In the genomic region with DNA sequence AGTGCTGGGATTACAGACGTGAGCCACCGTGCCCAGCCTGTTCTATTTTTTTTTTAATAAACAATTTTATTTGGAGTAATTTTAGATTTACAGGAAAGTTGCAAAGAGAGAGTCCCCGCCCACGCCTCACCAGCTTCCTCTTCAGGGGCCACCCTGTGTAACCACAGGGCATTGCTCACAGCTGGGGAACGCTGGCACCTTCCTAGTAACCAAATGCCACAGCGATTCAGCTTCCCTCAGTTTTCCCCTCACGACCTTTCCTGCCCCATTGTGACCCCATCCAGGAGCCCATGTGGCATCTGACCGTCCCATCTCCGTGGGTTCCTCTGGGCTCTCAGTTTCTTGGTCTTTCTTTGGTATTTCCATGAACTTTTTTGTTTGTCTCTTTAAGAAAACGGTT, we compare ENCODE assay signal across 9 cellular contexts.
A peak's percentile ranks its signal among the peaks of the same experiment; 100 is the strongest.
DNase-seq lines count a peak whose midpoint lies in the region; ATAC-seq and TF ChIP-seq lines count a peak whose summit lies in the region.
"Had no signal": no experiment of that assay in that cellular context is flagged by ENCODE, and none has a peak within 500 bp of the region (broad histone marks: within the 10 kb centered on the region; RNA-seq: fewer than 3 reads in every experiment).

No MANE protein-coding gene starts in this region.

- H3K36me3 Mint-ChIP-seq in activated naive CD4-positive, alpha-beta T cell treated with anti-CD3 and anti-CD28 coated beads, Interleukin-2, amount 10 ng/mL, durations not matched to agents 7 days and 5 days = peaks cover 1% of the 10 kb centered on the region
- H3K36me3 Mint-ChIP-seq in memory B cell = peaks cover 4% of the 10 kb centered on the region

- H3K27ac Mint-ChIP-seq in activated naive CD4-positive, alpha-beta T cell treated with anti-CD3 and anti-CD28 coated beads, Interleukin-2, amount 10 ng/mL, durations not matched to agents 7 days and 5 days = peak overlapping the region; percentile 99
- H3K27ac Mint-ChIP-seq in memory B cell = peak overlapping the region; percentile 92

- H3K4me3 Mint-ChIP-seq in activated naive CD4-positive, alpha-beta T cell treated with anti-CD3 and anti-CD28 coated beads, Interleukin-2, amount 10 ng/mL, durations not matched to agents 7 days and 5 days = peak overlapping the region; percentile 60
- peak overlapping the region; percentile 77 for H3K4me3 Mint-ChIP-seq in memory B cell

- peaks cover 7% of the 10 kb centered on the region for H3K9me3 Mint-ChIP-seq in activated naive CD4-positive, alpha-beta T cell treated with anti-CD3 and anti-CD28 coated beads, Interleukin-2, amount 10 ng/mL, durations not matched to agents 7 days and 5 days
- no peaks in the 10 kb centered on the region for H3K9me3 Mint-ChIP-seq in memory B cell

- DNase-seq in GF-D8 (lab: John Stamatoyannopoulos, UW) = peak; percentile 81
- peak; percentile 72 for DNase-seq in activated naive CD4-positive, alpha-beta T cell treated with anti-CD3 and anti-CD28 coated beads, Interleukin-2, amount 10 ng/mL, durations not matched to agents 7 days and 5 days
- no peak for DNase-seq in memory B cell (ENCODE audit: low spot score in 2 of 2)
- peak; percentile 56 for DNase-seq in stromal cell of bone marrow (ENCODE audit: low read depth)
- DNase-seq in islet precursor cell = no peak

- CTCF ChIA-PET in activated naive CD4-positive, alpha-beta T cell treated with anti-CD3 and anti-CD28 coated beads, Interleukin-2, amount 10 ng/mL, durations not matched to agents 7 days and 5 days (lab: Charles Lee) = interaction anchor here (0.7 to 7.8 kb wide), 7 partner anchors 8 to 226 kb away, joined by 3 to 48 read pairs (median 4); no protein-coding TSS in a partner anchor

- ATAC-seq in SK-N-SH treated with all-trans-retinoic acid at 6 μM for 48 hours (peak; percentile 40; the same call in 1 of the 3 replicates), memory B cell (ENCODE audit: low read depth) (peak; percentile 37), HG03469 (IDR thresholded peaks at IDR 0.05; ENCODE audit: unreplicated experiment) (no peak), HG03025 (IDR thresholded peaks at IDR 0.05; ENCODE audit: low FRiP score, unreplicated experiment) (no peak)
- ATAC-seq: gastrocnemius medialis had no signal

- peaks cover 13% of the 10 kb centered on the region for H3K27me3 Mint-ChIP-seq in activated naive CD4-positive, alpha-beta T cell treated with anti-CD3 and anti-CD28 coated beads, Interleukin-2, amount 10 ng/mL, durations not matched to agents 7 days and 5 days
- no peaks in the 10 kb centered on the region for H3K27me3 Mint-ChIP-seq in memory B cell

- H3K4me1 Mint-ChIP-seq in activated naive CD4-positive, alpha-beta T cell treated with anti-CD3 and anti-CD28 coated beads, Interleukin-2, amount 10 ng/mL, durations not matched to agents 7 days and 5 days = peaks cover 68% of the 10 kb centered on the region
- peaks cover 53% of the 10 kb centered on the region for H3K4me1 Mint-ChIP-seq in memory B cell

TF ChIP-seq in SK-N-SH treated with all-trans-retinoic acid at 6 μM for 48 hours, 23 proteins besides CTCF, POLR2A, EP300 and RAD21:
- no peak for TF ChIP-seq ISL1 (CRISPR knock-in tag; IDR thresholded peaks at IDR 0.05)
- TF ChIP-seq ZNF8 (CRISPR knock-in tag; IDR thresholded peaks at IDR 0.05) = no peak
- no peak for TF ChIP-seq ZFP3 (CRISPR knock-in tag; IDR thresholded peaks at IDR 0.05)
- TF ChIP-seq TCF4 (CRISPR knock-in tag; IDR thresholded peaks at IDR 0.05; ENCODE audit: borderline replicate concordance) = no peak
- TF ChIP-seq RARB (CRISPR knock-in tag; IDR thresholded peaks at IDR 0.05) = no peak
- no peak for TF ChIP-seq ZFP30 (CRISPR knock-in tag; IDR thresholded peaks at IDR 0.05)
- TF ChIP-seq, protein P1, sequence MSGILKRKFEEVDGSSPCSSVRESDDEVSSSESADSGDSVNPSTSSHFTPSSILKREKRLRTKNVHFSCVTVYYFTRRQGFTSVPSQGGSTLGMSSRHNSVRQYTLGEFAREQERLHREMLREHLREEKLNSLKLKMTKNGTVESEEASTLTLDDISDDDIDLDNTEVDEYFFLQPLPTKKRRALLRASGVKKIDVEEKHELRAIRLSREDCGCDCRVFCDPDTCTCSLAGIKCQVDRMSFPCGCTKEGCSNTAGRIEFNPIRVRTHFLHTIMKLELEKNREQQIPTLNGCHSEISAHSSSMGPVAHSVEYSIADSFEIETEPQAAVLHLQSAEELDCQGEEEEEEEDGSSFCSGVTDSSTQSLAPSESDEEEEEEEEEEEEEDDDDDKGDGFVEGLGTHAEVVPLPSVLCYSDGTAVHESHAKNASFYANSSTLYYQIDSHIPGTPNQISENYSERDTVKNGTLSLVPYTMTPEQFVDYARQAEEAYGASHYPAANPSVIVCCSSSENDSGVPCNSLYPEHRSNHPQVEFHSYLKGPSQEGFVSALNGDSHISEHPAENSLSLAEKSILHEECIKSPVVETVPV (CRISPR knock-in tag; IDR thresholded peaks at IDR 0.05) = no peak
- TF ChIP-seq BACH2 (CRISPR knock-in tag; IDR thresholded peaks at IDR 0.05; ENCODE audit: borderline replicate concordance) = no peak
- TF ChIP-seq POU6F1 (CRISPR knock-in tag; IDR thresholded peaks at IDR 0.05; ENCODE audit: borderline replicate concordance, low read depth) = no peak
- TF ChIP-seq ESRRG (CRISPR knock-in tag; IDR thresholded peaks at IDR 0.05) = no peak
- TF ChIP-seq ZC3H10 (CRISPR knock-in tag; IDR thresholded peaks at IDR 0.05) = no peak
- TF ChIP-seq TOX (CRISPR knock-in tag; IDR thresholded peaks at IDR 0.05; ENCODE audit: borderline replicate concordance) = no peak
- TF ChIP-seq, protein P2, sequence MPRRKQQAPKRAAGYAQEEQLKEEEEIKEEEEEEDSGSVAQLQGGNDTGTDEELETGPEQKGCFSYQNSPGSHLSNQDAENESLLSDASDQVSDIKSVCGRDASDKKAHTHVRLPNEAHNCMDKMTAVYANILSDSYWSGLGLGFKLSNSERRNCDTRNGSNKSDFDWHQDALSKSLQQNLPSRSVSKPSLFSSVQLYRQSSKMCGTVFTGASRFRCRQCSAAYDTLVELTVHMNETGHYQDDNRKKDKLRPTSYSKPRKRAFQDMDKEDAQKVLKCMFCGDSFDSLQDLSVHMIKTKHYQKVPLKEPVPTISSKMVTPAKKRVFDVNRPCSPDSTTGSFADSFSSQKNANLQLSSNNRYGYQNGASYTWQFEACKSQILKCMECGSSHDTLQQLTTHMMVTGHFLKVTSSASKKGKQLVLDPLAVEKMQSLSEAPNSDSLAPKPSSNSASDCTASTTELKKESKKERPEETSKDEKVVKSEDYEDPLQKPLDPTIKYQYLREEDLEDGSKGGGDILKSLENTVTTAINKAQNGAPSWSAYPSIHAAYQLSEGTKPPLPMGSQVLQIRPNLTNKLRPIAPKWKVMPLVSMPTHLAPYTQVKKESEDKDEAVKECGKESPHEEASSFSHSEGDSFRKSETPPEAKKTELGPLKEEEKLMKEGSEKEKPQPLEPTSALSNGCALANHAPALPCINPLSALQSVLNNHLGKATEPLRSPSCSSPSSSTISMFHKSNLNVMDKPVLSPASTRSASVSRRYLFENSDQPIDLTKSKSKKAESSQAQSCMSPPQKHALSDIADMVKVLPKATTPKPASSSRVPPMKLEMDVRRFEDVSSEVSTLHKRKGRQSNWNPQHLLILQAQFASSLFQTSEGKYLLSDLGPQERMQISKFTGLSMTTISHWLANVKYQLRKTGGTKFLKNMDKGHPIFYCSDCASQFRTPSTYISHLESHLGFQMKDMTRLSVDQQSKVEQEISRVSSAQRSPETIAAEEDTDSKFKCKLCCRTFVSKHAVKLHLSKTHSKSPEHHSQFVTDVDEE (CRISPR knock-in tag; IDR thresholded peaks at IDR 0.05) = no peak
- TF ChIP-seq OSR1 (CRISPR knock-in tag; IDR thresholded peaks at IDR 0.05) = no peak
- TF ChIP-seq, protein P3, sequence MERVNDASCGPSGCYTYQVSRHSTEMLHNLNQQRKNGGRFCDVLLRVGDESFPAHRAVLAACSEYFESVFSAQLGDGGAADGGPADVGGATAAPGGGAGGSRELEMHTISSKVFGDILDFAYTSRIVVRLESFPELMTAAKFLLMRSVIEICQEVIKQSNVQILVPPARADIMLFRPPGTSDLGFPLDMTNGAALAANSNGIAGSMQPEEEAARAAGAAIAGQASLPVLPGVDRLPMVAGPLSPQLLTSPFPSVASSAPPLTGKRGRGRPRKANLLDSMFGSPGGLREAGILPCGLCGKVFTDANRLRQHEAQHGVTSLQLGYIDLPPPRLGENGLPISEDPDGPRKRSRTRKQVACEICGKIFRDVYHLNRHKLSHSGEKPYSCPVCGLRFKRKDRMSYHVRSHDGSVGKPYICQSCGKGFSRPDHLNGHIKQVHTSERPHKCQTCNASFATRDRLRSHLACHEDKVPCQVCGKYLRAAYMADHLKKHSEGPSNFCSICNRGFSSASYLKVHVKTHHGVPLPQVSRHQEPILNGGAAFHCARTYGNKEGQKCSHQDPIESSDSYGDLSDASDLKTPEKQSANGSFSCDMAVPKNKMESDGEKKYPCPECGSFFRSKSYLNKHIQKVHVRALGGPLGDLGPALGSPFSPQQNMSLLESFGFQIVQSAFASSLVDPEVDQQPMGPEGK (CRISPR knock-in tag; IDR thresholded peaks at IDR 0.05; ENCODE audit: borderline replicate concordance) = no peak
- no peak for TF ChIP-seq PPARA (CRISPR knock-in tag; IDR thresholded peaks at IDR 0.05; ENCODE audit: borderline replicate concordance)
- TF ChIP-seq ZNF70 (CRISPR knock-in tag; IDR thresholded peaks at IDR 0.05) = no peak
- no peak for TF ChIP-seq CSDC2 (CRISPR knock-in tag; IDR thresholded peaks at IDR 0.05)
- TF ChIP-seq GLIS3 (CRISPR knock-in tag; IDR thresholded peaks at IDR 0.05) = no peak
TF ChIP-seq in SK-N-SH treated with all-trans-retinoic acid at 6 μM for 48 hours: peak in this region for 0.

Comparison
In these comparisons a context has a peak if more than half of its experiments do, and no peak if none do; other contexts are left out.
1. DNase-seq: peak in GF-D8 (single experiment), activated naive CD4-positive, alpha-beta T cell treated with anti-CD3 and anti-CD28 coated beads, Interleukin-2, amount 10 ng/mL, durations not matched to agents 7 days and 5 days (single experiment) and stromal cell of bone marrow (single experiment); none in memory B cell (0 of 2) and islet precursor cell (single experiment).
2. ATAC-seq: peak in SK-N-SH treated with all-trans-retinoic acid at 6 μM for 48 hours (single experiment) and memory B cell (single experiment); none in HG03469 (single experiment) and HG03025 (single experiment).